9 cellular contexts compared by ENCODE assay signal in genomic region chr1:28086651-28087050, GRCh38. TPM values are rescaled to one million over a fixed set of nuclear protein-coding genes. Genes with fewer than 3 reads are reported as not detected.
A peak's percentile ranks its signal among the peaks of the same experiment; 100 is the strongest.
DNase-seq lines count a peak whose midpoint lies in the region; ATAC-seq, FAIRE-seq and TF ChIP-seq lines count a peak whose summit lies in the region.
"Had no signal": no experiment of that assay in that cellular context is flagged by ENCODE, and none has a peak within 500 bp of the region (broad histone marks: within the 10 kb centered on the region; RNA-seq: fewer than 3 reads in every experiment).

No MANE protein-coding gene starts in this region.

- no peak overlapping the region for H3K27ac Mint-ChIP-seq in activated CD4-positive, alpha-beta T cell treated with anti-CD3 and anti-CD28 coated beads for 36 hours
- H3K27ac Mint-ChIP-seq in neural crest cell (ENCODE audit: unreplicated experiment), result no peak overlapping the region

- 83% methylated on average over 1 of the region's 1 CpG for WGBS in HUES64

- peaks cover 7% of the 10 kb centered on the region; the same call in 1 of the 2 replicates for H3K4me1 ChIP-seq in HUES64 (ENCODE audit: insufficient read depth, low read length)
- H3K4me1 ChIP-seq in adipocyte (ENCODE audit: control insufficient read depth, insufficient read depth, low read length), result peaks cover 16% of the 10 kb centered on the region

- H3K36me3 ChIP-seq in HUES64 (ENCODE audit: insufficient read depth, low read length) (no peaks in the 10 kb centered on the region), adipocyte (ENCODE audit: control insufficient read depth, insufficient read depth, low read length, severe bottlenecking) (no peaks in the 10 kb centered on the region)
- H3K36me3 ChIP-seq: transverse colon had no signal

- H3K27me3 ChIP-seq in HUES64 (ENCODE audit: insufficient read depth, low read length) (no peaks in the 10 kb centered on the region), adipocyte (replicated peaks; ENCODE audit: control insufficient read depth, insufficient read depth, low read length) (no peaks in the 10 kb centered on the region)
- H3K27me3 ChIP-seq: transverse colon had no signal

- intact Hi-C loops in activated CD4-positive, alpha-beta T cell treated with anti-CD3 and anti-CD28 coated beads for 36 hours (cut with DNase I, micrococcal nuclease), result loop anchor here in 1 of 2 experiments (10.0 kb wide), 1 partner anchor 558 kb away; the partner anchor contains the start of genes RNU11 and TAF12
- intact Hi-C loops in cardiac septum (cut with DNase I), result no loop called here

- H3K4me3 ChIP-seq in HUES64 (ENCODE audit: low read length) (peak overlapping the region; percentile 75), adipocyte (ENCODE audit: low read length) (peak overlapping the region; percentile 100)

- POLR2A ChIA-PET in activated CD4-positive, alpha-beta T cell treated with anti-CD3 and anti-CD28 coated beads for 36 hours (lab: Charles Lee), result no interaction called here

- H3K4me1 Mint-ChIP-seq in activated CD4-positive, alpha-beta T cell treated with anti-CD3 and anti-CD28 coated beads for 36 hours, result peaks cover 30% of the 10 kb centered on the region
- H3K4me1 Mint-ChIP-seq in neural crest cell, result peaks cover 11% of the 10 kb centered on the region

- no peak for FAIRE-seq in frontal cortex (lab: Jason Lieb, UNC)

- H3K4me3 Mint-ChIP-seq in activated CD4-positive, alpha-beta T cell treated with anti-CD3 and anti-CD28 coated beads for 36 hours, result peak overlapping the region; percentile 98
- peak overlapping the region; percentile 97 for H3K4me3 Mint-ChIP-seq in neural crest cell

- H3K9ac ChIP-seq in HUES64 (ENCODE audit: low read depth, low read length), result no peak overlapping the region
- peak overlapping the region; percentile 100 for H3K9ac ChIP-seq in adipocyte (ENCODE audit: low read length)

- CTCF ChIA-PET in activated CD4-positive, alpha-beta T cell treated with anti-CD3 and anti-CD28 coated beads for 36 hours (lab: Charles Lee), result interaction anchor here (0.5 to 5.3 kb wide), 8 partner anchors 9 to 260 kb away, joined by 3 to 53 read pairs (median 6); no protein-coding TSS in a partner anchor

- DNase-seq in activated CD4-positive, alpha-beta T cell treated with anti-CD3 and anti-CD28 coated beads for 36 hours, result no peak
- no peak for DNase-seq in activated CD4-positive, alpha-beta T cell treated with anti-CD3 and anti-CD28 coated beads for 4 hours
- DNase-seq in adipocyte (ENCODE audit: low read depth), result no peak
- DNase-seq in neural crest cell (ENCODE audit: low read depth, low spot score), result no peak
- DNase-seq in NCI-H1417 treated with DMSO at 0.1 percent for 48 hours (lab: John Stamatoyannopoulos, UW), result no peak
- no peak for DNase-seq in frontal cortex (ENCODE audit: low spot score in 2 of 2)
- no peak for DNase-seq in cardiac septum (ENCODE audit: low spot score)
- DNase-seq: transverse colon had no signal

- no peak overlapping the region for H3K27ac ChIP-seq in HUES64 (ENCODE audit: low read depth, low read length)

- H3K9me3 Mint-ChIP-seq in activated CD4-positive, alpha-beta T cell treated with anti-CD3 and anti-CD28 coated beads for 36 hours (ENCODE audit: low read depth), result no peaks in the 10 kb centered on the region
- no peaks in the 10 kb centered on the region for H3K9me3 Mint-ChIP-seq in neural crest cell

- TF ChIP-seq CTCF in neural crest cell (conservative IDR thresholded peaks at IDR 0.05), result no peak

- no peak for ATAC-seq in activated CD4-positive, alpha-beta T cell treated with anti-CD3 and anti-CD28 coated beads for 36 hours

- peaks cover 1% of the 10 kb centered on the region for H3K36me3 Mint-ChIP-seq in activated CD4-positive, alpha-beta T cell treated with anti-CD3 and anti-CD28 coated beads for 36 hours (ENCODE audit: low read depth)
- no peaks in the 10 kb centered on the region for H3K36me3 Mint-ChIP-seq in neural crest cell (ENCODE audit: low read depth)

- no peaks in the 10 kb centered on the region for H3K27me3 Mint-ChIP-seq in activated CD4-positive, alpha-beta T cell treated with anti-CD3 and anti-CD28 coated beads for 36 hours
- H3K27me3 Mint-ChIP-seq in neural crest cell (ENCODE audit: low read depth), result no peaks in the 10 kb centered on the region

- H3K9me3 ChIP-seq in HUES64 (ENCODE audit: insufficient read depth, low read depth, low read length), result no peaks in the 10 kb centered on the region
- no peaks in the 10 kb centered on the region for H3K9me3 ChIP-seq in adipocyte (ENCODE audit: control insufficient read depth, low read length)
- H3K9me3 ChIP-seq: transverse colon had no signal

RNA-seq across cellular contexts. Expression of gene EYA3, which starts 1.8 kb away (rescaled TPM):
- total RNA-seq in activated CD4-positive, alpha-beta T cell treated with anti-CD3 and anti-CD28 coated beads for 36 hours, result 10 to 100 TPM; 30.1 to 37.1 TPM
- polyA plus RNA-seq in HUES64 (2013, experiment 1 of 2), result 18.9 TPM
- polyA plus RNA-seq in HUES64 (2013, experiment 2 of 2), result 16.7 TPM
- total RNA-seq in neural crest cell, result 35.9 and 39.5 TPM in 2 replicates
- 9.4 TPM for total RNA-seq in frontal cortex
- total RNA-seq in cardiac septum, result 15.9 TPM
